ENCODE assay signal across 31 cellular contexts in the genomic region with DNA sequence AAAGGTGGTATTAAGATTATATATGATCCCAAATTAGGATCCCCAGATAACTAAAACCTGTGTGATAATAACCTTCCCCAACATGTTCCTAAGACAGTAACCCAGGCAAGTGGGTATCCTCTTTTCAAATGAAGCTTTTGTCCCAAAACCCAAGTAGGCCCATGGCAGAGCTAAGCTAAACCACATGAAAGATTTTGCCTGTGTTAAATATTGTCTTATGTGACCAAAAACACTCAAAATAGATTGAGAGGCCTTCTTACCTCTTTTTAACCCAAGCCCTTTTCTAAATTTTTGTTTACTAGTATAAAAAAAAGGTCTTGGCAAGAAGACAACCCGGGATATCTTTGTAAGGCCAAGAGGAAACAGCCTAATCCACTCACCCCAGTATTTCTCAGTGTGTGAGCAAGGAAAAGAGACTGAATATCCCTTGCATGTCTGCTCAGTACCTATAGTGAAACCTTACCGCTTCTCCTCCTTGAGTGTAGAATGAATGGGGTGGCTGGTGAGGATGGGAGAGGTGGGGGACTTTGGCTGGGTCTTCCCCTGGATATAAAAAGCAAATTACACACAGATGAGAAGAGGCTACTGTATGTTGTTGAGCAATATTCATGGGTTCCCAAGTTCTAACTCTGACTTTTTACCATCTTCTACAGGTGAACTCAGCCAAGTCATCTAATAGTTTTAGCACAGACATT.
DNase-seq lines count a peak whose midpoint lies in the region; ATAC-seq, FAIRE-seq and TF ChIP-seq lines count a peak whose summit lies in the region.
"Had no signal": no experiment of that assay in that cellular context is flagged by ENCODE, and none has a peak within 500 bp of the region (broad histone marks: within the 10 kb centered on the region; RNA-seq: fewer than 3 reads in every experiment).

No MANE protein-coding gene starts in this region.

- H3K27me3 ChIP-seq in GM06990 (replicated peaks; ENCODE audit: control insufficient read depth, insufficient read depth, low read length): no peaks in the 10 kb centered on the region
- H3K27me3 ChIP-seq: gastroesophageal sphincter, MG63, SJSA1, upper lobe of right lung had no signal

- peak; percentile 9 for DNase-seq in GM06990 (ENCODE audit: extremely low read depth, insufficient read length)
- DNase-seq in GM19239 (ENCODE audit: insufficient read length, low spot score): no peak
- DNase-seq in dedifferentiated amniotic fluid mesenchymal stem cell (ENCODE audit: extremely low spot score): no peak
- DNase-seq in NCI-H2196 treated with DMSO at 0.1 percent for 48 hours (lab: John Stamatoyannopoulos, UW; ENCODE audit: unreplicated experiment): no peak
- DNase-seq: 8988T; activated CD4-positive, alpha-beta memory T cell treated with anti-CD3 and anti-CD28 coated beads, Interleukin-2, amount 10 ng/mL, durations not matched to agents 7 days and 5 days; activated effector memory CD4-positive, alpha-beta T cell treated with Interleukin-2 at 50 U/mL for 16 hours; activated naive CD8-positive, alpha-beta T cell treated with anti-CD3 and anti-CD28 coated beads, Interleukin-2, amount 10 ng/mL, durations not matched to agents 7 days and 5 days; activated T-cell treated with anti-CD3 and anti-CD28 coated beads for 4 hours; caudate nucleus; CD4-positive, alpha-beta memory T cell; dermis blood vessel endothelial cell; DMS153; MG63; natural killer cell; NCI-H1417; stimulated activated CD4-positive, alpha-beta T cell treated with anti-CD3 and anti-CD28 coated beads, Interleukin-1b, Interleukin-23, amount 100 ng/mL, for 48 hours; T-cell; upper lobe of right lung had no signal

- peak; percentile 73 for ATAC-seq in GM18907 (IDR thresholded peaks at IDR 0.05; ENCODE audit: unreplicated experiment)
- peak; percentile 76 for ATAC-seq in HG02678 (IDR thresholded peaks at IDR 0.05; ENCODE audit: unreplicated experiment)
- ATAC-seq in HG03354 (IDR thresholded peaks at IDR 0.05; ENCODE audit: poor library complexity, severe bottlenecking, unreplicated experiment): peak; percentile 60
- ATAC-seq in GM21381 (IDR thresholded peaks at IDR 0.05; ENCODE audit: unreplicated experiment): no peak
- ATAC-seq: activated CD4-positive, CD25-positive, alpha-beta regulatory T cell treated with anti-CD3 and anti-CD28 coated beads, Interleukin-2, amount 50 U/mL, for 24 hours; gastroesophageal sphincter; HCT116; K562; natural killer cell; T-cell; upper lobe of right lung had no signal

- no peak for TF ChIP-seq CTCF in GM06990 (IDR thresholded peaks at IDR 0.05; ENCODE audit: insufficient read depth, low read length, poor library complexity, severe bottlenecking)

- H3K36me3 ChIP-seq in GM06990 (ENCODE audit: control insufficient read depth, insufficient read depth, low read length): no peaks in the 10 kb centered on the region
- H3K36me3 ChIP-seq: gastroesophageal sphincter, MG63, SJSA1, upper lobe of right lung had no signal

- FAIRE-seq in GM19239 (lab: Jason Lieb, UNC): no peak
- FAIRE-seq: astrocyte, endometrium, K562, keratinocyte had no signal

- H3K4me3 ChIP-seq in GM06990 (replicated peaks; ENCODE audit: low read depth, low read length): no peak overlapping the region
- H3K4me3 ChIP-seq: gastroesophageal sphincter, K562, MG63, SJSA1, upper lobe of right lung had no signal
